16 cellular contexts compared by ENCODE assay signal in genomic region chr2:165827219-165827920, GRCh38. TPM values are rescaled to one million over a fixed set of nuclear protein-coding genes. Genes with fewer than 3 reads are reported as not detected.
DNase-seq lines count a peak whose midpoint lies in the region; ATAC-seq and TF ChIP-seq lines count a peak whose summit lies in the region.
"Had no signal": no experiment of that assay in that cellular context is flagged by ENCODE, and none has a peak within 500 bp of the region (broad histone marks: within the 10 kb centered on the region; RNA-seq: fewer than 3 reads in every experiment).

No MANE protein-coding gene starts in this region.

- H3K27ac ChIP-seq in A673 (ENCODE audit: low read depth, low read length, poor library complexity, severe bottlenecking), result no peak overlapping the region

- intact Hi-C loops in A673 (cut with micrococcal nuclease; ENCODE audit: unreplicated experiment), result no loop called here

- H3K4me3 ChIP-seq in A673 (ENCODE audit: low read depth, low read length, poor library complexity, severe bottlenecking), result no peak overlapping the region

- no peaks in the 10 kb centered on the region for H3K4me1 Mint-ChIP-seq in activated T-helper 17 cell treated with anti-CD3 and anti-CD28 coated beads, Interleukin-2, amount 50 U/mL, for 72 hours
- H3K4me1 Mint-ChIP-seq: activated naive CD4-positive, alpha-beta T cell treated with anti-CD3 and anti-CD28 coated beads, Interleukin-2, amount 10 ng/mL, durations not matched to agents 7 days and 5 days; central memory CD8-positive, alpha-beta T cell; stimulated activated effector memory CD8-positive, alpha-beta T cell treated with anti-CD3 and anti-CD28 coated beads, Interleukin-12 subunit alpha, Interleukin-12 subunit beta, amount 100 ng/mL, for 72 hours had no signal

- H3K4me1 ChIP-seq in A673 (ENCODE audit: insufficient read depth, low read length, poor library complexity, severe bottlenecking), result no peaks in the 10 kb centered on the region

- ATAC-seq in GM18873 (IDR thresholded peaks at IDR 0.05; ENCODE audit: low FRiP score, unreplicated experiment) (peak; percentile 87), GM21528 (IDR thresholded peaks at IDR 0.05; ENCODE audit: low FRiP score, unreplicated experiment) (peak; percentile 92), HG03108 (IDR thresholded peaks at IDR 0.05; ENCODE audit: unreplicated experiment) (peak; percentile 66)
- no peak for ATAC-seq in activated T-helper 17 cell treated with anti-CD3 and anti-CD28 coated beads, Interleukin-2, amount 50 U/mL, for 72 hours (replicated peaks)
- ATAC-seq: stimulated activated effector memory CD8-positive, alpha-beta T cell treated with anti-CD3 and anti-CD28 coated beads, Interleukin-12 subunit alpha, Interleukin-12 subunit beta, amount 100 ng/mL, for 72 hours had no signal

- H3K36me3 Mint-ChIP-seq in activated T-helper 17 cell treated with anti-CD3 and anti-CD28 coated beads, Interleukin-2, amount 50 U/mL, for 72 hours (ENCODE audit: low read depth), result no peaks in the 10 kb centered on the region
- H3K36me3 Mint-ChIP-seq: activated naive CD4-positive, alpha-beta T cell treated with anti-CD3 and anti-CD28 coated beads, Interleukin-2, amount 10 ng/mL, durations not matched to agents 7 days and 5 days; memory B cell; stimulated activated effector memory CD8-positive, alpha-beta T cell treated with anti-CD3 and anti-CD28 coated beads, Interleukin-12 subunit alpha, Interleukin-12 subunit beta, amount 100 ng/mL, for 72 hours had no signal

- H3K36me3 ChIP-seq in A673 (ENCODE audit: insufficient read depth, low read length, poor library complexity, severe bottlenecking), result no peaks in the 10 kb centered on the region

- CTCF ChIA-PET in A673 (lab: Charles Lee), result no interaction called here

- H3K27me3 Mint-ChIP-seq in activated T-helper 17 cell treated with anti-CD3 and anti-CD28 coated beads, Interleukin-2, amount 50 U/mL, for 72 hours, result peaks cover 8% of the 10 kb centered on the region
- H3K27me3 Mint-ChIP-seq: activated naive CD4-positive, alpha-beta T cell treated with anti-CD3 and anti-CD28 coated beads, Interleukin-2, amount 10 ng/mL, durations not matched to agents 7 days and 5 days; memory B cell had no signal

- TF ChIP-seq CTCF in GM20000 (IDR thresholded peaks at IDR 0.05; ENCODE audit: extremely low read depth, missing control alignments), result no peak
- TF ChIP-seq CTCF in A673 (conservative IDR thresholded peaks at IDR 0.05; ENCODE audit: low read depth, low read length), result no peak

- BruUV-seq in A673 (replicated peaks; lab: Mats Ljungman, UMichigan), result no TSS peak

- no peaks in the 10 kb centered on the region for H3K27me3 ChIP-seq in A673 (replicated peaks; ENCODE audit: insufficient read depth, low read depth, low read length, poor library complexity)

- no peak overlapping the region for H3K4me3 Mint-ChIP-seq in activated T-helper 17 cell treated with anti-CD3 and anti-CD28 coated beads, Interleukin-2, amount 50 U/mL, for 72 hours
- H3K4me3 Mint-ChIP-seq: activated naive CD4-positive, alpha-beta T cell treated with anti-CD3 and anti-CD28 coated beads, Interleukin-2, amount 10 ng/mL, durations not matched to agents 7 days and 5 days; central memory CD8-positive, alpha-beta T cell; memory B cell; stimulated activated effector memory CD8-positive, alpha-beta T cell treated with anti-CD3 and anti-CD28 coated beads, Interleukin-12 subunit alpha, Interleukin-12 subunit beta, amount 100 ng/mL, for 72 hours had no signal

- POLR2A ChIA-PET in A673 (lab: Charles Lee; ENCODE audit: low non-redundant PET), result no interaction called here

- peak; percentile 4 for DNase-seq in NCI-H774 (lab: John Stamatoyannopoulos, UW)
- DNase-seq in GM20000 (ENCODE audit: low spot score), result no peak
- DNase-seq in COLO829 (ENCODE audit: low spot score), result no peak
- DNase-seq in A673 (ENCODE audit: low spot score), result no peak
- DNase-seq: activated CD4-positive, alpha-beta T cell treated with anti-CD3 and anti-CD28 coated beads, Interleukin-2, amount 50 U/mL, for 48 hours; activated naive CD4-positive, alpha-beta T cell treated with anti-CD3 and anti-CD28 coated beads, Interleukin-2, amount 10 ng/mL, durations not matched to agents 7 days and 5 days; C1 segment of cervical spinal cord; NCI-H2227 treated with DMSO at 0.1 percent for 48 hours; RPMI8226 had no signal

- no peak overlapping the region for H3K27ac Mint-ChIP-seq in activated T-helper 17 cell treated with anti-CD3 and anti-CD28 coated beads, Interleukin-2, amount 50 U/mL, for 72 hours
- H3K27ac Mint-ChIP-seq: activated naive CD4-positive, alpha-beta T cell treated with anti-CD3 and anti-CD28 coated beads, Interleukin-2, amount 10 ng/mL, durations not matched to agents 7 days and 5 days; memory B cell; stimulated activated effector memory CD8-positive, alpha-beta T cell treated with anti-CD3 and anti-CD28 coated beads, Interleukin-12 subunit alpha, Interleukin-12 subunit beta, amount 100 ng/mL, for 72 hours had no signal

- no peaks in the 10 kb centered on the region for H3K9me3 ChIP-seq in A673 (ENCODE audit: low read depth, low read length, poor library complexity, severe bottlenecking)

- no peaks in the 10 kb centered on the region for H3K9me3 Mint-ChIP-seq in activated T-helper 17 cell treated with anti-CD3 and anti-CD28 coated beads, Interleukin-2, amount 50 U/mL, for 72 hours
- H3K9me3 Mint-ChIP-seq: activated naive CD4-positive, alpha-beta T cell treated with anti-CD3 and anti-CD28 coated beads, Interleukin-2, amount 10 ng/mL, durations not matched to agents 7 days and 5 days; central memory CD8-positive, alpha-beta T cell; memory B cell; stimulated activated effector memory CD8-positive, alpha-beta T cell treated with anti-CD3 and anti-CD28 coated beads, Interleukin-12 subunit alpha, Interleukin-12 subunit beta, amount 100 ng/mL, for 72 hours had no signal

RNA-seq across cellular contexts. Expression of gene GALNT3, which starts 33.3 kb away (rescaled TPM):
- 10 to 100 TPM in 1 of 2 donors, 1 to 10 TPM in 1; 8.9 to 10.8 TPM for total RNA-seq in activated T-helper 17 cell treated with anti-CD3 and anti-CD28 coated beads, Interleukin-2, amount 50 U/mL, for 72 hours
- 2.5 and 4.6 TPM in 2 replicates for total RNA-seq in A673 (2021)
